In genomic region chr6:36848658-36849441, GRCh38 we compare ENCODE assay signal across 8 cellular contexts. TPM values are rescaled to one million over a fixed set of nuclear protein-coding genes. Genes with fewer than 3 reads are reported as not detected.
A peak's percentile ranks its signal among the peaks of the same experiment; 100 is the strongest.
DNase-seq lines count a peak whose midpoint lies in the region; ATAC-seq, FAIRE-seq and TF ChIP-seq lines count a peak whose summit lies in the region.
"Had no signal": no experiment of that assay in that cellular context is flagged by ENCODE, and none has a peak within 500 bp of the region (broad histone marks: within the 10 kb centered on the region; RNA-seq: fewer than 3 reads in every experiment).

No MANE protein-coding gene starts in this region.

- peak overlapping the region; percentile 69 for H3K4me2 ChIP-seq in K562 (ENCODE audit: insufficient read depth, low read length)

- TF ChIP-seq POLR2A in K562 (conservative IDR thresholded peaks at IDR 0.05) (no peak), testis (IDR thresholded peaks at IDR 0.05) (no peak)

- no TSS peak for BruUV-seq in K562 (replicated peaks; lab: Mats Ljungman, UMichigan)

- no peaks in the 10 kb centered on the region for H3K27me3 ChIP-seq in K562 (ENCODE audit: control insufficient read depth in 2 of 2, insufficient read depth in 2 of 2, low read length in 2 of 2)
- peaks cover 6% of the 10 kb centered on the region for H3K27me3 ChIP-seq in kidney epithelial cell (ENCODE audit: control insufficient read depth, insufficient read depth, low read length)
- H3K27me3 ChIP-seq in testis, result no peaks in the 10 kb centered on the region

- H2AFZ ChIP-seq in K562 (ENCODE audit: low read depth, low read length), result peak overlapping the region; percentile 12; the same call in 1 of the 2 replicates

- peak; percentile 96 for ATAC-seq in K562
- no peak for ATAC-seq in GM19397 (IDR thresholded peaks at IDR 0.05; ENCODE audit: unreplicated experiment)

- CTCF ChIA-PET in K562 (lab: Yijun Ruan, JAX; ENCODE audit: low intra/inter-chr PET ratio), result interaction anchor here (0.6 to 2.9 kb wide), 4 partner anchors 38 to 234 kb away, joined by 4 to 37 read pairs (median 6); no protein-coding TSS in a partner anchor

- peaks cover 25% of the 10 kb centered on the region; the same call in 2 of the 3 replicates for H3K36me3 ChIP-seq in K562 (ENCODE audit: control insufficient read depth, insufficient read depth, low read length)
- no peaks in the 10 kb centered on the region for H3K36me3 ChIP-seq in kidney epithelial cell (ENCODE audit: control insufficient read depth, insufficient read depth, low read length)
- H3K36me3 ChIP-seq in testis (ENCODE audit: low read depth, missing control alignments), result no peaks in the 10 kb centered on the region

- peak; percentile 76 for TF ChIP-seq EP300 in K562 (IDR thresholded peaks at IDR 0.05; ENCODE audit: low read length)

- FAIRE-seq in K562 (lab: Jason Lieb, UNC), result peak; percentile 92

- H3K9me3 ChIP-seq in K562 (replicated peaks; ENCODE audit: control insufficient read depth, insufficient read depth, low read depth, low read length) (no peaks in the 10 kb centered on the region), testis (no peaks in the 10 kb centered on the region)

- POLR2A ChIA-PET in K562 (lab: Yijun Ruan, JAX), result interaction anchor here (0.7 to 3.8 kb wide), 9 partner anchors 9 to 111 kb away, joined by 3 to 23 read pairs (median 4); no protein-coding TSS in a partner anchor

- H3K9ac ChIP-seq in K562 (ENCODE audit: insufficient read depth in 1 of 2, low read depth in 2 of 2, low read length in 2 of 2), result peak overlapping the region in 1 of 2 experiments; percentile 84; a peak in 2 of 4 replicates

- intact Hi-C loops in K562 (cut with micrococcal nuclease) (no loop called here), testis (cut with DNase I; ENCODE audit: low total_unique reads) (loop anchor here (5.0 kb wide), 1 partner anchor 82 kb away; no protein-coding TSS in a partner anchor)

- no peaks in the 10 kb centered on the region for H3K79me2 ChIP-seq in K562 (ENCODE audit: control insufficient read depth, insufficient read depth, low read length)

- WGBS in K562 (ENCODE audit: insufficient coverage, low coverage, missing lambda C conversion rate), result 18% methylated on average over 26 of the region's 26 CpGs
- WGBS in testis, 2 donors, result 20 to 30% methylated on average over 26 of the region's 26 CpGs

- no peak overlapping the region; the same call in 1 of the 2 replicates for H3K4me3 ChIP-seq in K562
- peak overlapping the region; percentile 6 for H3K4me3 ChIP-seq in kidney epithelial cell (ENCODE audit: low read depth, low read length)
- no peak overlapping the region for H3K4me3 ChIP-seq in testis

- TF ChIP-seq CTCF in K562 (IDR thresholded peaks at IDR 0.05 in 2 of 3, conservative IDR thresholded peaks at IDR 0.05 in 1 of 3; ENCODE audit: insufficient read depth in 2 of 3, low read depth in 1 of 3, low read length in 3 of 3) (no peak), kidney epithelial cell (IDR thresholded peaks at IDR 0.05; ENCODE audit: insufficient read depth, low read length, poor library complexity, severe bottlenecking) (no peak), testis (IDR thresholded peaks at IDR 0.05) (no peak)

- peaks cover 3% of the 10 kb centered on the region for H3K9me1 ChIP-seq in K562 (ENCODE audit: control insufficient read depth, insufficient read depth, low read length)

- peak in 1 of 2 experiments; percentile 18; a peak in 1 of 4 replicates for TF ChIP-seq RAD21 in K562 (CRISPR knock-in tag; conservative IDR thresholded peaks at IDR 0.05 in 1 of 2, IDR thresholded peaks at IDR 0.05 in 1 of 2)

- H3K27ac ChIP-seq in K562 (ENCODE audit: extremely low read depth, low read depth, low read length) (no peak overlapping the region), testis (peak overlapping the region; percentile 9 to 68)

- in situ Hi-C loops in K562 (cut with MboI), result no loop called here

- H3K4me1 ChIP-seq in K562 (replicated peaks in 1 of 2; ENCODE audit: control insufficient read depth in 2 of 2, insufficient read depth in 2 of 2, low read length in 2 of 2) (peaks cover 34 to 41% of the 10 kb centered on the region in 2 experiments), testis (peaks cover 53% of the 10 kb centered on the region)

- H4K20me1 ChIP-seq in K562 (replicated peaks; ENCODE audit: control insufficient read depth, insufficient read depth, low read length), result no peaks in the 10 kb centered on the region

- peak; percentile 83 for DNase-seq in NCI-H146 treated with DMSO at 0.1 percent for 48 hours (lab: John Stamatoyannopoulos, UW; ENCODE audit: unreplicated experiment)
- DNase-seq in K562 (ENCODE audit: extremely low read depth in 1 of 4, low spot score in 3 of 4), result peak; percentile 95 to 97 (median 95)
- DNase-seq in kidney epithelial cell (ENCODE audit: low read depth), result no peak
- DNase-seq in testis, result peak; percentile 94
- DNase-seq in stimulated activated CD4-positive, alpha-beta T cell treated with anti-CD3 and anti-CD28 coated beads, Interleukin-4, amount 100 ng/mL, for 24 hours, result no peak
- DNase-seq in activated CD4-positive, alpha-beta T cell treated with anti-CD3 and anti-CD28 coated beads for 1 hour, result no peak
- DNase-seq: stimulated activated naive CD4-positive, alpha-beta T cell treated with Interleukin-2 at 50 U/mL for 16 hours had no signal

RNA-seq across cellular contexts. Expression of gene CPNE5, which starts 9.6 kb away (rescaled TPM):
- total RNA-seq in K562 (2011; cell fraction: chromatin; rRNA removed; ENCODE audit: low replicate concordance), result 1.5 and 2.5 TPM in 2 replicates
- total RNA-seq in K562 (2011; cell fraction: nucleolus; rRNA removed), result 0.66 and 1.5 TPM in 2 replicates
- 1.2 and 1.6 TPM in 2 replicates for total RNA-seq in K562 (2011; cell fraction: nucleoplasm; rRNA removed)
- total RNA-seq in K562 (2014; rRNA removed) (0.18 TPM in 1 of 2 replicates, not detected in the other), K562 (2014; rRNA removed; fragmentation: Illumina TruSeq; extraction: Trizol) (not detected in 2 replicates), K562 (2015; rRNA removed; fragmentation: Illumina TruSeq; extraction: Trizol) (0.14 TPM in 1 of 2 replicates, not detected in the other), K562 (2021) (0.47 and 0.49 TPM in 2 replicates), kidney epithelial cell (0.13 and 1.4 TPM in 2 replicates), testis (100 to 1,000 TPM in 1 of 2 donors, 10 to 100 TPM in 1; 97.8 to 137 TPM)
- polyA plus RNA-seq in K562 (2011; rRNA removed) (0.46 and 0.61 TPM in 2 replicates), K562 (2014; fragmentation: Illumina TruSeq; extraction: Trizol) (0.43 TPM in 1 of 2 replicates, not detected in the other), K562 (2014; fragmentation: Nextera tagmentation; extraction: Ambion mirVana) (1 to 10 TPM in 1 of 2 experiments, under 1 TPM in 1; 0.21 to 1.0 TPM), K562 (2014; rRNA removed) (0.69 TPM in 1 of 2 replicates, not detected in the other), testis (ENCODE audit: insufficient read depth, low read depth, low replicate concordance) (44.2 TPM)
- 0.19 and 0.31 TPM in 2 replicates for polyA plus RNA-seq in K562 (2011; cell fraction: cytosol; rRNA removed)
- polyA plus RNA-seq in K562 (2011; cell fraction: nucleus; rRNA removed), result 1.2 and 1.9 TPM in 2 replicates
- polyA plus RNA-seq in K562 (2012), result 0.33 and 1.8 TPM in 2 replicates
- polyA minus RNA-seq in K562 (2011; rRNA and poly(A)+ RNA removed), result 0.67 TPM in 1 of 2 replicates, not detected in the other
- not detected in 2 replicates for polyA minus RNA-seq in K562 (2011; cell fraction: cytosol; rRNA and poly(A)+ RNA removed)
- 0.78 and 0.81 TPM in 2 replicates for polyA minus RNA-seq in K562 (2011; cell fraction: nucleus; rRNA and poly(A)+ RNA removed)

RNA-seq across cellular contexts. Expression of gene PPIL1, which starts 25.8 kb away (rescaled TPM):
- total RNA-seq in K562 (2011; cell fraction: chromatin; rRNA removed; ENCODE audit: low replicate concordance), result 16.9 and 22.0 TPM in 2 replicates
- total RNA-seq in K562 (2011; cell fraction: nucleolus; rRNA removed), result 16.6 and 19.2 TPM in 2 replicates
- total RNA-seq in K562 (2011; cell fraction: nucleoplasm; rRNA removed), result 25.1 and 30.4 TPM in 2 replicates
- total RNA-seq in K562 (2014; rRNA removed) (65.8 and 86.0 TPM in 2 replicates), K562 (2014; rRNA removed; fragmentation: Illumina TruSeq; extraction: Trizol) (130 and 132 TPM in 2 replicates), K562 (2015; rRNA removed; fragmentation: Illumina TruSeq; extraction: Trizol) (107 and 119 TPM in 2 replicates), K562 (2021) (86.9 and 90.1 TPM in 2 replicates), kidney epithelial cell (49.5 and 52.4 TPM in 2 replicates), testis (10 to 100 TPM; 35.0 to 39.4 TPM)
- polyA plus RNA-seq in K562 (2011; rRNA removed) (113 and 137 TPM in 2 replicates), K562 (2014; fragmentation: Illumina TruSeq; extraction: Trizol) (116 and 156 TPM in 2 replicates), K562 (2014; fragmentation: Nextera tagmentation; extraction: Ambion mirVana) (100 to 1,000 TPM; 195 to 205 TPM), K562 (2014; rRNA removed) (87.9 and 108 TPM in 2 replicates), testis (ENCODE audit: insufficient read depth, low read depth, low replicate concordance) (41.2 TPM)
- polyA plus RNA-seq in K562 (2011; cell fraction: cytosol; rRNA removed), result 95.1 and 112 TPM in 2 replicates
- 24.2 and 38.0 TPM in 2 replicates for polyA plus RNA-seq in K562 (2011; cell fraction: nucleus; rRNA removed)
- polyA plus RNA-seq in K562 (2012), result 81.7 and 93.9 TPM in 2 replicates
- 105 and 126 TPM in 2 replicates for polyA minus RNA-seq in K562 (2011; rRNA and poly(A)+ RNA removed)
- 34.9 and 49.9 TPM in 2 replicates for polyA minus RNA-seq in K562 (2011; cell fraction: cytosol; rRNA and poly(A)+ RNA removed)
- polyA minus RNA-seq in K562 (2011; cell fraction: nucleus; rRNA and poly(A)+ RNA removed), result 11.2 and 16.2 TPM in 2 replicates

RNA-seq across cellular contexts. Expression of gene C6orf89, which starts 36.9 kb away (rescaled TPM):
- total RNA-seq in K562 (2011; cell fraction: chromatin; rRNA removed; ENCODE audit: low replicate concordance), result 94.9 and 122 TPM in 2 replicates
- total RNA-seq in K562 (2011; cell fraction: nucleolus; rRNA removed), result 56.4 and 60.3 TPM in 2 replicates
- total RNA-seq in K562 (2011; cell fraction: nucleoplasm; rRNA removed), result 122 and 177 TPM in 2 replicates
- total RNA-seq in K562 (2014; rRNA removed) (47.2 and 63.5 TPM in 2 replicates), K562 (2014; rRNA removed; fragmentation: Illumina TruSeq; extraction: Trizol) (81.6 and 89.0 TPM in 2 replicates), K562 (2015; rRNA removed; fragmentation: Illumina TruSeq; extraction: Trizol) (56.9 and 58.5 TPM in 2 replicates), K562 (2021) (74.8 and 80.1 TPM in 2 replicates), kidney epithelial cell (31.4 and 42.5 TPM in 2 replicates), testis (10 to 100 TPM; 78.9 to 80.3 TPM)
- polyA plus RNA-seq in K562 (2011; rRNA removed) (92.9 and 95.9 TPM in 2 replicates), K562 (2014; fragmentation: Illumina TruSeq; extraction: Trizol) (96.1 and 111 TPM in 2 replicates), K562 (2014; fragmentation: Nextera tagmentation; extraction: Ambion mirVana) (10 to 100 TPM; 35.2 to 41.9 TPM), K562 (2014; rRNA removed) (46.7 and 67.6 TPM in 2 replicates), testis (ENCODE audit: insufficient read depth, low read depth, low replicate concordance) (93.6 TPM)
- polyA plus RNA-seq in K562 (2011; cell fraction: cytosol; rRNA removed), result 47.9 and 60.0 TPM in 2 replicates
- 59.9 and 67.0 TPM in 2 replicates for polyA plus RNA-seq in K562 (2011; cell fraction: nucleus; rRNA removed)
- polyA plus RNA-seq in K562 (2012), result 71.0 and 74.5 TPM in 2 replicates
- 51.7 and 54.4 TPM in 2 replicates for polyA minus RNA-seq in K562 (2011; rRNA and poly(A)+ RNA removed)
- 23.9 and 29.3 TPM in 2 replicates for polyA minus RNA-seq in K562 (2011; cell fraction: cytosol; rRNA and poly(A)+ RNA removed)
- polyA minus RNA-seq in K562 (2011; cell fraction: nucleus; rRNA and poly(A)+ RNA removed), result 9.6 and 22.3 TPM in 2 replicates

Comparison
In these comparisons a context has a peak if more than half of its experiments do, and no peak if none do; other contexts are left out.
1. DNase-seq: peak in NCI-H146 treated with DMSO at 0.1 percent for 48 hours (single experiment), K562 (4 of 4) and testis (single experiment); none in kidney epithelial cell (single experiment), stimulated activated CD4-positive, alpha-beta T cell treated with anti-CD3 and anti-CD28 coated beads, Interleukin-4, amount 100 ng/mL, for 24 hours (single experiment) and activated CD4-positive, alpha-beta T cell treated with anti-CD3 and anti-CD28 coated beads for 1 hour (single experiment).
2. RNA of gene CPNE5, which starts 9.6 kb away (total RNA-seq): 97.8 to 137 TPM in testis; 0.14 to 2.5 TPM in K562 and 0.13 to 1.4 TPM in kidney epithelial cell; every median in the first group is over 10 times any median in the second.